Comparison of ENCODE assay signal across 12 cellular contexts in genomic region chr12:49549735-49550710, GRCh38. TPM values are rescaled to one million over a fixed set of nuclear protein-coding genes. Genes with fewer than 3 reads are reported as not detected.
DNase-seq lines count a peak whose midpoint lies in the region; ATAC-seq and TF ChIP-seq lines count a peak whose summit lies in the region.
"Had no signal": no experiment of that assay in that cellular context is flagged by ENCODE, and none has a peak within 500 bp of the region (broad histone marks: within the 10 kb centered on the region; RNA-seq: fewer than 3 reads in every experiment).

No MANE protein-coding gene starts in this region.

- H2AFZ ChIP-seq in SK-N-SH (ENCODE audit: low read depth) (no peak overlapping the region), neural progenitor cell (replicated peaks) (peak overlapping the region; percentile 99)

- no peaks in the 10 kb centered on the region for H3K9me3 ChIP-seq in SK-N-SH
- H3K9me3 ChIP-seq in neural progenitor cell (ENCODE audit: low read depth): no peaks in the 10 kb centered on the region
- no peaks in the 10 kb centered on the region for H3K9me3 ChIP-seq in SJCRH30 (replicated peaks)
- H3K9me3 ChIP-seq: gastrocnemius medialis, uterus had no signal

- peaks cover 10% of the 10 kb centered on the region for H3K36me3 Mint-ChIP-seq in activated CD8-positive, alpha-beta T cell treated with anti-CD3 and anti-CD28 coated beads for 36 hours (ENCODE audit: low read depth)
- H3K36me3 Mint-ChIP-seq in neural progenitor cell: peaks cover under 1% of the 10 kb centered on the region

- CTCF ChIA-PET in SK-N-SH (lab: Yijun Ruan, JAX): interaction anchor here (0.8 to 9.9 kb wide), 5 partner anchors 14 to 208 kb away, joined by 3 to 76 read pairs (median 4); no protein-coding TSS in a partner anchor
- CTCF ChIA-PET in activated CD8-positive, alpha-beta T cell treated with anti-CD3 and anti-CD28 coated beads for 36 hours (lab: Charles Lee): interaction anchor here (0.7 to 4.8 kb wide), 9 partner anchors 14 to 208 kb away, joined by 3 to 42 read pairs (median 4); partner anchors contain the start of genes DNAJC22 and PRPF40B

- H3K27me3 Mint-ChIP-seq in activated CD8-positive, alpha-beta T cell treated with anti-CD3 and anti-CD28 coated beads for 36 hours: no peaks in the 10 kb centered on the region
- peaks cover 20% of the 10 kb centered on the region for H3K27me3 Mint-ChIP-seq in neural progenitor cell (ENCODE audit: insufficient read depth, low read depth)

- H3K4me3 Mint-ChIP-seq in activated CD8-positive, alpha-beta T cell treated with anti-CD3 and anti-CD28 coated beads for 36 hours: peak overlapping the region; percentile 78
- no peak overlapping the region for H3K4me3 Mint-ChIP-seq in neural progenitor cell

- peak; percentile 20 for DNase-seq in SK-N-SH
- peak; percentile 85 to 89 for DNase-seq in NCI-H187 (lab: John Stamatoyannopoulos, UW)
- no peak for DNase-seq in activated CD8-positive, alpha-beta T cell treated with anti-CD3 and anti-CD28 coated beads for 36 hours
- no peak for DNase-seq in neural progenitor cell (ENCODE audit: low spot score)
- DNase-seq in SJCRH30: no peak
- DNase-seq: gastrocnemius medialis, T1000, uterus had no signal

- no peaks in the 10 kb centered on the region; a peak in 1 of 4 replicates for H3K4me1 ChIP-seq in SK-N-SH (ENCODE audit: control insufficient read depth in 1 of 2, insufficient read depth in 2 of 2, low read depth in 1 of 2, low read length in 1 of 2)
- H3K4me1 ChIP-seq in neural progenitor cell: peaks cover 8% of the 10 kb centered on the region
- H3K4me1 ChIP-seq in SJCRH30: no peaks in the 10 kb centered on the region
- H3K4me1 ChIP-seq: uterus had no signal

- no peak for TF ChIP-seq RAD21 in SK-N-SH (IDR thresholded peaks at IDR 0.05; ENCODE audit: low read length)

- peaks cover 19% of the 10 kb centered on the region for H3K4me1 Mint-ChIP-seq in activated CD8-positive, alpha-beta T cell treated with anti-CD3 and anti-CD28 coated beads for 36 hours (ENCODE audit: low read depth)
- H3K4me1 Mint-ChIP-seq in neural progenitor cell: peaks cover 17% of the 10 kb centered on the region

- H3K27ac ChIP-seq in SK-N-SH (ENCODE audit: low read depth in 2 of 2, low read length in 1 of 2): no peak overlapping the region
- no peak overlapping the region for H3K27ac ChIP-seq in neural progenitor cell
- no peak overlapping the region for H3K27ac ChIP-seq in SJCRH30
- H3K27ac ChIP-seq: gastrocnemius medialis, KMS-11, uterus had no signal

- H3K79me2 ChIP-seq in SK-N-SH (ENCODE audit: insufficient read depth) (no peaks in the 10 kb centered on the region), neural progenitor cell (ENCODE audit: low read depth) (no peaks in the 10 kb centered on the region)

- H4K20me1 ChIP-seq in SK-N-SH (ENCODE audit: insufficient read depth) (no peaks in the 10 kb centered on the region), neural progenitor cell (ENCODE audit: low read depth) (no peaks in the 10 kb centered on the region)

- POLR2A ChIA-PET in SK-N-SH (lab: Yijun Ruan, JAX): no interaction called here
- POLR2A ChIA-PET in activated CD8-positive, alpha-beta T cell treated with anti-CD3 and anti-CD28 coated beads for 36 hours (lab: Charles Lee): interaction anchor here (0.9 to 3.0 kb wide), 6 partner anchors 10 to 184 kb away, joined by 3 to 17 read pairs (median 6); partner anchors contain the start of genes KCNH3 and SPATS2

- no peaks in the 10 kb centered on the region for H3K9me3 Mint-ChIP-seq in activated CD8-positive, alpha-beta T cell treated with anti-CD3 and anti-CD28 coated beads for 36 hours
- peaks cover 1% of the 10 kb centered on the region for H3K9me3 Mint-ChIP-seq in neural progenitor cell

- intact Hi-C loops in activated CD8-positive, alpha-beta T cell treated with anti-CD3 and anti-CD28 coated beads for 36 hours (cut with micrococcal nuclease): no loop called here

- H3K27ac Mint-ChIP-seq in activated CD8-positive, alpha-beta T cell treated with anti-CD3 and anti-CD28 coated beads for 36 hours: no peak overlapping the region
- H3K27ac Mint-ChIP-seq in neural progenitor cell: no peak overlapping the region

- no peaks in the 10 kb centered on the region for H3K27me3 ChIP-seq in SK-N-SH (ENCODE audit: insufficient read depth)
- H3K27me3 ChIP-seq in neural progenitor cell: peaks cover 79% of the 10 kb centered on the region
- H3K27me3 ChIP-seq in SJCRH30: peaks cover 14% of the 10 kb centered on the region; the same call in 1 of the 2 replicates
- H3K27me3 ChIP-seq: uterus had no signal

- ATAC-seq in SK-N-SH treated with all-trans-retinoic acid at 6 μM for 48 hours (no peak), GM19467 (IDR thresholded peaks at IDR 0.05; ENCODE audit: unreplicated experiment) (no peak), GM19023 (IDR thresholded peaks at IDR 0.05; ENCODE audit: unreplicated experiment) (no peak)
- ATAC-seq in activated CD8-positive, alpha-beta T cell treated with anti-CD3 and anti-CD28 coated beads for 36 hours: no peak

- no peak for TF ChIP-seq EP300 in SK-N-SH (IDR thresholded peaks at IDR 0.05; ENCODE audit: borderline replicate concordance in 1 of 2, low read depth in 1 of 2, low read length in 1 of 2)

- H3K4me2 ChIP-seq in SK-N-SH: no peak overlapping the region
- H3K4me2 ChIP-seq in neural progenitor cell: no peak overlapping the region
- H3K4me2 ChIP-seq: KMS-11 had no signal

- H3K36me3 ChIP-seq in SK-N-SH (replicated peaks in 1 of 2; ENCODE audit: control insufficient read depth in 1 of 2, insufficient read depth in 2 of 2, low read length in 1 of 2): no peaks in the 10 kb centered on the region
- H3K36me3 ChIP-seq in neural progenitor cell: no peaks in the 10 kb centered on the region
- H3K36me3 ChIP-seq in SJCRH30: no peaks in the 10 kb centered on the region
- H3K36me3 ChIP-seq: gastrocnemius medialis, uterus had no signal

- H3F3A ChIP-seq in SK-N-SH (replicated peaks; ENCODE audit: insufficient read depth): peaks cover 5% of the 10 kb centered on the region
- H3F3A ChIP-seq in neural progenitor cell (ENCODE audit: low read depth): peaks cover 6% of the 10 kb centered on the region

- TF ChIP-seq CTCF in SK-N-SH (IDR thresholded peaks at IDR 0.05): no peak
- TF ChIP-seq CTCF in activated CD8-positive, alpha-beta T cell treated with anti-CD3 and anti-CD28 coated beads for 36 hours (IDR thresholded peaks at IDR 0.05): no peak
- TF ChIP-seq CTCF in neural progenitor cell (IDR thresholded peaks at IDR 0.05): no peak

- H3K9ac ChIP-seq in SK-N-SH (no peak overlapping the region), neural progenitor cell (no peak overlapping the region)
- H3K9ac ChIP-seq: KMS-11 had no signal

- H3K4me3 ChIP-seq in SK-N-SH (ENCODE audit: low read depth in 2 of 2, low read length in 1 of 2): no peak overlapping the region
- H3K4me3 ChIP-seq in neural progenitor cell: no peak overlapping the region
- H3K4me3 ChIP-seq in SJCRH30: no peak overlapping the region

- 89% methylated on average over 16 of the region's 28 CpGs for WGBS in SK-N-SH (ENCODE audit: low lambda C conversion rate)

- H3K9me2 ChIP-seq in SK-N-SH: no peaks in the 10 kb centered on the region

TF ChIP-seq in SK-N-SH, 30 proteins besides CTCF, POLR2A, EP300 and RAD21 (continues in another document):
- TF ChIP-seq MEF2A (IDR thresholded peaks at IDR 0.05; ENCODE audit: borderline replicate concordance, low read depth) (no peak), FOSL2 (IDR thresholded peaks at IDR 0.05; ENCODE audit: borderline replicate concordance, low read depth) (no peak), IRF3 (IDR thresholded peaks at IDR 0.05; ENCODE audit: low read depth, low read length) (no peak)

TF ChIP-seq in SK-N-SH treated with all-trans-retinoic acid at 6 μM for 48 hours, 23 proteins besides CTCF, POLR2A, EP300 and RAD21 (continues in another document):
- TF ChIP-seq CSRNP3 (CRISPR knock-in tag; IDR thresholded peaks at IDR 0.05): no peak
- TF ChIP-seq TOX (CRISPR knock-in tag; IDR thresholded peaks at IDR 0.05; ENCODE audit: borderline replicate concordance): no peak
- TF ChIP-seq ZNF565 (CRISPR knock-in tag; conservative IDR thresholded peaks at IDR 0.05; ENCODE audit: low read depth): no peak
- TF ChIP-seq RARB (CRISPR knock-in tag; IDR thresholded peaks at IDR 0.05): no peak
- no peak for TF ChIP-seq ZNF70 (CRISPR knock-in tag; IDR thresholded peaks at IDR 0.05)

RNA-seq across cellular contexts. Expression of gene KCNH3, which starts 11.2 kb away (rescaled TPM):
- polyA plus RNA-seq in SK-N-SH (2012; rRNA removed): 3.2 and 3.7 TPM in 2 replicates
- polyA plus RNA-seq in SK-N-SH (2012; cell fraction: cytosol; rRNA removed): 1.0 and 1.8 TPM in 2 replicates
- polyA plus RNA-seq in SK-N-SH (2012; cell fraction: nucleus; rRNA removed): 14.3 and 17.0 TPM in 2 replicates
- total RNA-seq in activated CD8-positive, alpha-beta T cell treated with anti-CD3 and anti-CD28 coated beads for 36 hours: 1 to 10 TPM; 8.0 to 9.1 TPM
- total RNA-seq in neural progenitor cell (ENCODE audit: low replicate concordance): 0.19 TPM in 1 of 2 replicates, not detected in the other
- 0.03 and 0.12 TPM in 2 replicates for total RNA-seq in SJCRH30 (2014; rRNA removed; shearing (Covaris generic))
- total RNA-seq: gastrocnemius medialis had no signal

RNA-seq across cellular contexts. Expression of gene MCRS1, which starts 17.9 kb away (rescaled TPM):
- 103 and 107 TPM in 2 replicates for polyA plus RNA-seq in SK-N-SH (2012; rRNA removed)
- 50.0 and 75.2 TPM in 2 replicates for polyA plus RNA-seq in SK-N-SH (2012; cell fraction: cytosol; rRNA removed)
- polyA plus RNA-seq in SK-N-SH (2012; cell fraction: nucleus; rRNA removed): 200 and 202 TPM in 2 replicates
- 10 to 100 TPM; 57.1 to 61.1 TPM for total RNA-seq in activated CD8-positive, alpha-beta T cell treated with anti-CD3 and anti-CD28 coated beads for 36 hours
- 62.4 and 91.5 TPM in 2 replicates for total RNA-seq in neural progenitor cell (ENCODE audit: low replicate concordance)
- total RNA-seq in SJCRH30 (2014; rRNA removed; shearing (Covaris generic)): 55.9 and 57.0 TPM in 2 replicates

RNA-seq across cellular contexts. Expression of gene FAM186B, which starts 55.4 kb away (rescaled TPM):
- 0.16 and 0.24 TPM in 2 replicates for polyA plus RNA-seq in SK-N-SH (2012; rRNA removed)
- polyA plus RNA-seq in SK-N-SH (2012; cell fraction: cytosol; rRNA removed): 0.09 and 0.18 TPM in 2 replicates
- polyA plus RNA-seq in SK-N-SH (2012; cell fraction: nucleus; rRNA removed): 0.80 and 0.93 TPM in 2 replicates
- total RNA-seq in activated CD8-positive, alpha-beta T cell treated with anti-CD3 and anti-CD28 coated beads for 36 hours: not detected
- total RNA-seq in neural progenitor cell (ENCODE audit: low replicate concordance): 0.25 TPM in 1 of 2 replicates, not detected in the other
- total RNA-seq in SJCRH30 (2014; rRNA removed; shearing (Covaris generic)): 0.10 and 0.18 TPM in 2 replicates

Comparison
In these comparisons a context has a peak if more than half of its experiments do, and no peak if none do; other contexts are left out.
1. DNase-seq: peak in SK-N-SH (single experiment) and NCI-H187 (2 of 2); none in activated CD8-positive, alpha-beta T cell treated with anti-CD3 and anti-CD28 coated beads for 36 hours (single experiment), neural progenitor cell (single experiment) and SJCRH30 (0 of 2).